Comparison of ENCODE assay signal across 11 cellular contexts in the genomic region with DNA sequence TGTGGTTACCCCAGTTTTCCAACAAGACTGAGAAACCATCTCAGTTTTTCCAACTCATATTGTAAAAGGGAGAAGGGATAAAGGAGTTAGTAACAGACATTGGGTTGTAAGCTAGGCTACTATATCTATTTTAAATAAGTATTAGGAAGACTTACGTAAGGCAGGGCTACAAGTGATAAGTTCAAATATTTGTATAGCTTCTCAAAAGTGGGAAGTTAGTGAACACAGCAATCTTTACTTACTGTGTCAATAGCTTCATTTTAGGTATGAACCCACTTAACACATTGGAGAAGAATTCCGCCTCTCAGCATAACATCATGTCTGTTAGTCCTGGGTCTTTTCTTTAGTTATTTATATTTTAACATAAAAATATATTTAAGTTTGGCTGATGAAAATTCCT.
"Had no signal": no experiment of that assay in that cellular context is flagged by ENCODE, and none has a peak within 500 bp of the region (broad histone marks: within the 10 kb centered on the region; RNA-seq: fewer than 3 reads in every experiment).

No MANE protein-coding gene starts in this region.

- H3K4me1 ChIP-seq: HAP-1 had no signal

- H3K4me3 ChIP-seq: GM23248, GM23338, HAP-1 had no signal

- DNase-seq: GM23248, GOT3, H7, H9, HCEC 1CT, HFFc6 had no signal

- H2AFZ ChIP-seq: GM23248, GM23338 had no signal

- H3K9me3 ChIP-seq: HAP-1 had no signal

- H3K4me2 ChIP-seq: GM23338 had no signal

- H3K9ac ChIP-seq: GM23248 had no signal

- H3K36me3 ChIP-seq: HAP-1 had no signal

- ATAC-seq: GM23338, HCT116 had no signal

- FAIRE-seq: H1, H54 had no signal

- H3K27ac ChIP-seq: GM23248 had no signal
